In the genomic region with DNA sequence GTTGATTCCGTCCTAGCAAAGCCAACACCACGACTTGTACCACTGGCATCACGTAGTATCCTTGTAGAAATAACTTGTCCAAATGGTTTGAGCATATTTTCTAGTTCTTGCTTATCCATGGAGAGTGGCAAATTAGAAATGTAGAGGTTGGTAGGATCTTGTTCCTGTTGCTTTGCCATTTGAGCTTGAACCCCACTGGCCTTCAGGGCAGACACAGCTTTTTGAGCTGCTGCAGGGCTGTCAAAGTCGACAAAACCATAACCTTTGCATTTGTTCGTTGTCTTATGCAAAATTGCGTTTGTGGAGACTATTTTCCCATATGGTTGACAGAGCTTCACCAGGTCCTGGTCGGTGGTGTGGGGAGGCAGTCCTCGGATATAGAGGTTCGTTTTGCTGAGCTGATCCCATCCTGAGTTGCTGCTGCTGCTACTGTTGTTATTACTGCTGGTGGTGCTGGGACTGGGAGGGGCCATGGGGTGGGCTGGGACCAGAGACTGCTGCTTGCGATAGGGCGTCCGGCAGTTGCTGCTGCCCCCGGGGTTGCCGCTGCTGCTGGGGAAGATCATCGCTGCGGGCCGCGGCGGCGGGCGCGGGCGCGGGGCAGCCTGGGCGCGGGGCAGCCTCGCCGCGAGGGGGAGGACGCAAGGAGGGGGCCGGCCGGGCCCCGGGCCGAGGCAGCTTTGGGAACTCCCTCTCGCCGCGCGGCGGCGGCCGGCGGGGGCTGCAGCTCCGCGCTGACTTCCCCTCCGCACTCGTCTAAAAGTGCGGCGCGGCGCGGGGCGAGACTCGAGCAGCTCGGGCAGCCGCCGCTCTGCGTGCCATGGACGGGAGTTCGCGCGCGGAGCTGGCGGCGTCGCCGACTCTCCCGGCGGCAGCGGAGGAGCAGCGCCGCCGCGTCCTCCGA, we compare ENCODE assay signal across 8 cellular contexts. TPM values are rescaled to one million over a fixed set of nuclear protein-coding genes. Genes with fewer than 3 reads are reported as not detected.
A peak's percentile ranks its signal among the peaks of the same experiment; 100 is the strongest.
DNase-seq lines count a peak whose midpoint lies in the region; ATAC-seq and TF ChIP-seq lines count a peak whose summit lies in the region.
"Not testable (repeated sequence)": the region's sequence is repeated elsewhere in the genome, so short reads cannot be mapped to it uniquely, and the experiment has no call there.

No MANE protein-coding gene starts in this region.

- 0% methylated on average over 15 of the region's 74 CpGs; no CpG with 5 or more reads in 1 of the 2 experiments for WGBS in IMR-90 (ENCODE audit: extremely low coverage in 2 of 2, insufficient read length in 1 of 2), 2 experiments

- peak overlapping the region; percentile 33; the same call in 1 of the 2 replicates for H3K27ac ChIP-seq in IMR-90 (ENCODE audit: insufficient read depth, low read length)
- H3K27ac ChIP-seq in SK-N-MC, result not testable (repeated sequence)

- CTCF ChIA-PET in IMR-90 (lab: Yijun Ruan, JAX), result interaction anchor here (0.6 to 1.1 kb wide), 4 partner anchors 12 to 343 kb away, joined by 3 to 4 read pairs (median 3); no protein-coding TSS in a partner anchor

- H2BK120ac ChIP-seq in IMR-90 (ENCODE audit: low read depth, low read length), result not testable (repeated sequence)

- H2AFZ ChIP-seq in IMR-90 (replicated peaks; ENCODE audit: low read length, poor library complexity), result peak overlapping the region; percentile 83

- H3K27me3 ChIP-seq in IMR-90 (ENCODE audit: control insufficient read depth, insufficient read depth, low read length), result not testable (repeated sequence)

- not testable (repeated sequence) for H4K20me1 ChIP-seq in IMR-90 (ENCODE audit: insufficient read depth, low read length)

- not testable (repeated sequence) for TF ChIP-seq POLR2A in IMR-90 (IDR thresholded peaks at IDR 0.05; ENCODE audit: low read depth, low read length)

- not testable (repeated sequence) for H3K27me3 Mint-ChIP-seq in naive B cell
- H3K27me3 Mint-ChIP-seq in stimulated activated naive CD8-positive, alpha-beta T cell treated with anti-CD3 and anti-CD28 coated beads, Interleukin-15, amount 100 ng/mL, for 72 hours, result peaks cover 49% of the 10 kb centered on the region

- H2BK20ac ChIP-seq in IMR-90 (ENCODE audit: low read depth, low read length), result not testable (repeated sequence)

- H3K4ac ChIP-seq in IMR-90 (ENCODE audit: low read depth, low read length), result not testable (repeated sequence)

- intact Hi-C loops in IMR-90 (cut with micrococcal nuclease), result not testable (repeated sequence)

- peak overlapping the region in 1 of 2 experiments; percentile 51; a peak in 1 of 4 replicates for H4K8ac ChIP-seq in IMR-90 (ENCODE audit: low read depth in 2 of 2, low read length in 2 of 2)

- H3K4me3 Mint-ChIP-seq in naive B cell, result peak overlapping the region; percentile 64 to 90 (median 82)
- H3K4me3 Mint-ChIP-seq in stimulated activated naive CD8-positive, alpha-beta T cell treated with anti-CD3 and anti-CD28 coated beads, Interleukin-15, amount 100 ng/mL, for 72 hours, result peak overlapping the region; percentile 62 to 78

- H3K9me3 ChIP-seq in IMR-90 (ENCODE audit: control insufficient read depth, insufficient read depth, low read length); SK-N-MC (ENCODE audit: low read depth, low read length): not testable (repeated sequence)

- peak overlapping the region; percentile 12 to 75 (median 46) for H3K27ac Mint-ChIP-seq in naive B cell
- H3K27ac Mint-ChIP-seq in stimulated activated naive CD8-positive, alpha-beta T cell treated with anti-CD3 and anti-CD28 coated beads, Interleukin-15, amount 100 ng/mL, for 72 hours, result peak overlapping the region in 1 of 2 donors; percentile 31

- H2AK9ac ChIP-seq in IMR-90 (replicated peaks; ENCODE audit: low read depth, low read length, poor library complexity), result not testable (repeated sequence)

- peak overlapping the region; percentile 50 for H3K4me2 ChIP-seq in IMR-90 (ENCODE audit: low read depth, low read length)

- dilution Hi-C loops in IMR-90 (cut with HindIII; ENCODE audit: low sequenced_read_pairs, unreplicated experiment), result not testable (repeated sequence)

- not testable (repeated sequence) for H3K79me1 ChIP-seq in IMR-90 (ENCODE audit: low read depth in 1 of 2, low read length in 2 of 2)

- H3K14ac ChIP-seq in IMR-90 (replicated peaks; ENCODE audit: low read depth, low read length), result not testable (repeated sequence)

- 0 out of 2 replicates have a peak overlapping the region, but pooled peaks have one; percentile 17 for H3K23ac ChIP-seq in IMR-90 (ENCODE audit: low read depth, low read length)

- peaks cover 24 to 38% (median 29%) of the 10 kb centered on the region in 3 donors for H3K4me1 Mint-ChIP-seq in naive B cell
- H3K4me1 Mint-ChIP-seq in stimulated activated naive CD8-positive, alpha-beta T cell treated with anti-CD3 and anti-CD28 coated beads, Interleukin-15, amount 100 ng/mL, for 72 hours, result not testable (repeated sequence)

- not testable (repeated sequence) for H3K36me3 ChIP-seq in IMR-90 (ENCODE audit: control insufficient read depth, insufficient read depth, low read length); SK-N-MC (ENCODE audit: insufficient read depth, low read length)

- H2BK5ac ChIP-seq in IMR-90 (ENCODE audit: low read depth, low read length, poor library complexity, severe bottlenecking), result not testable (repeated sequence)

- BruUV-seq in IMR-90 (replicated peaks; lab: Mats Ljungman, UMichigan), result not testable (repeated sequence)

- POLR2A ChIA-PET in IMR-90 (lab: Charles Lee; ENCODE audit: unreplicated experiment), result interaction anchor here (0.7 kb wide), 1 partner anchor 507 kb away, joined by 3 read pairs; no protein-coding TSS in a partner anchor

- H3K9me3 Mint-ChIP-seq in naive B cell; stimulated activated naive CD8-positive, alpha-beta T cell treated with anti-CD3 and anti-CD28 coated beads, Interleukin-15, amount 100 ng/mL, for 72 hours: not testable (repeated sequence)

- in situ Hi-C loops in IMR-90 (cut with MboI; ENCODE audit: low sequenced_read_pairs), result not testable (repeated sequence)

- not testable (repeated sequence) for TF ChIP-seq RAD21 in IMR-90 (IDR thresholded peaks at IDR 0.05; ENCODE audit: low read length)

- not testable (repeated sequence) for H4K5ac ChIP-seq in IMR-90 (ENCODE audit: low read depth, low read length)

- not testable (repeated sequence) for H3K36me3 Mint-ChIP-seq in naive B cell

- not testable (repeated sequence) for H3K9me1 ChIP-seq in IMR-90 (ENCODE audit: insufficient read depth, low read length)

- not testable (repeated sequence) for H3K4me1 ChIP-seq in IMR-90 (ENCODE audit: control insufficient read depth, insufficient read depth, low read length)

- peak; percentile 29 for ATAC-seq in GM21786 (IDR thresholded peaks at IDR 0.05; ENCODE audit: unreplicated experiment)
- peak; percentile 96 for ATAC-seq in IMR-90 (ENCODE audit: low read depth)
- peak; percentile 83 to 85 for ATAC-seq in naive B cell (ENCODE audit: low read depth in 2 of 2)
- ATAC-seq in stimulated activated naive CD8-positive, alpha-beta T cell treated with anti-CD3 and anti-CD28 coated beads, Interleukin-15, amount 100 ng/mL, for 72 hours, result peak; percentile 86

- H3K4me3 ChIP-seq in IMR-90 (ENCODE audit: insufficient read depth, low read depth, low read length), result peak overlapping the region; percentile 58
- H3K4me3 ChIP-seq in SK-N-MC, result peak overlapping the region; percentile 81
- peak overlapping the region; percentile 57 to 59 for H3K4me3 ChIP-seq in foreskin fibroblast (ENCODE audit: low read depth in 1 of 2, low read length in 2 of 2)

- TF ChIP-seq CTCF in IMR-90 (conservative IDR thresholded peaks at IDR 0.05; ENCODE audit: low read depth, low read length), result 0 out of 2 replicates have a peak, but pooled peaks have one; percentile 6
- TF ChIP-seq CTCF in foreskin fibroblast (IDR thresholded peaks at IDR 0.05; ENCODE audit: low read depth, low read length), result not testable (repeated sequence)

- not testable (repeated sequence) for H3K56ac ChIP-seq in IMR-90 (ENCODE audit: extremely low read depth, insufficient read depth, low read length)

- H4K91ac ChIP-seq in IMR-90 (ENCODE audit: insufficient read depth, low read depth, low read length), result not testable (repeated sequence)

- H2AK5ac ChIP-seq in IMR-90 (ENCODE audit: low read depth, low read length), result not testable (repeated sequence)

- H3K9ac ChIP-seq in IMR-90 (ENCODE audit: low read depth, low read length) (peak overlapping the region; percentile 28; the same call in 1 of the 2 replicates), SK-N-MC (ENCODE audit: insufficient read length) (peak overlapping the region; percentile 67)

- H3K18ac ChIP-seq in IMR-90 (ENCODE audit: low read depth, low read length), result not testable (repeated sequence)

- peak; percentile 65 for DNase-seq in ELR (ENCODE audit: low read depth)
- peak; percentile 33 for DNase-seq in IMR-90
- not testable (repeated sequence) for DNase-seq in SK-N-MC (ENCODE audit: low read depth, low spot score)
- DNase-seq in activated naive CD4-positive, alpha-beta T cell treated with anti-CD3 and anti-CD28 coated beads, Interleukin-2, amount 50 U/mL, for 16 hours, result peak; percentile 45
- DNase-seq in foreskin fibroblast, result peak; percentile 38 to 77
- DNase-seq in naive B cell, result peak; percentile 65
- peak; percentile 29 to 30 for DNase-seq in stimulated activated naive CD8-positive, alpha-beta T cell treated with anti-CD3 and anti-CD28 coated beads, Interleukin-15, amount 100 ng/mL, for 72 hours

- not testable (repeated sequence) for H2BK15ac ChIP-seq in IMR-90 (ENCODE audit: low read depth, low read length)

TF ChIP-seq in IMR-90, 13 proteins besides CTCF, POLR2A, EP300 and RAD21:
- TF ChIP-seq MAZ (IDR thresholded peaks at IDR 0.05; ENCODE audit: borderline replicate concordance, low read depth, low read length), result peak; percentile 68; the same call in 1 of the 2 replicates
TF ChIP-seq in IMR-90: peak in this region for 1; not testable (repeated sequence) for 12.

RNA-seq across cellular contexts. Expression of a gene that starts 46.0 kb away (rescaled TPM):
- total RNA-seq in IMR-90 (2012; rRNA removed), result 0.72 and 1.1 TPM in 2 replicates
- 0.34 and 0.53 TPM in 2 replicates for polyA plus RNA-seq in IMR-90 (2012; rRNA removed)
- 0.05 and 0.07 TPM in 2 replicates for polyA plus RNA-seq in IMR-90 (2012; cell fraction: cytosol; rRNA removed)
- 0.13 and 1.0 TPM in 2 replicates for polyA plus RNA-seq in IMR-90 (2012; cell fraction: nucleus; rRNA removed; ENCODE audit: low replicate concordance)
- polyA plus RNA-seq in naive B cell (ENCODE audit: low read depth in 6 of 6), result 1 to 10 TPM in 5 of 6 donors, not detected in 1; 1.7 to 7.3 (median 2.1) TPM

Comparison
In these comparisons a context has a peak if more than half of its experiments do, and no peak if none do; other contexts are left out.
1. ATAC-seq: peak in every context shown above with its lines; median percentile 96 in IMR-90; 86 in stimulated activated naive CD8-positive, alpha-beta T cell treated with anti-CD3 and anti-CD28 coated beads, Interleukin-15, amount 100 ng/mL, for 72 hours; 84 in naive B cell; 29 in GM21786.